In the genomic region with DNA sequence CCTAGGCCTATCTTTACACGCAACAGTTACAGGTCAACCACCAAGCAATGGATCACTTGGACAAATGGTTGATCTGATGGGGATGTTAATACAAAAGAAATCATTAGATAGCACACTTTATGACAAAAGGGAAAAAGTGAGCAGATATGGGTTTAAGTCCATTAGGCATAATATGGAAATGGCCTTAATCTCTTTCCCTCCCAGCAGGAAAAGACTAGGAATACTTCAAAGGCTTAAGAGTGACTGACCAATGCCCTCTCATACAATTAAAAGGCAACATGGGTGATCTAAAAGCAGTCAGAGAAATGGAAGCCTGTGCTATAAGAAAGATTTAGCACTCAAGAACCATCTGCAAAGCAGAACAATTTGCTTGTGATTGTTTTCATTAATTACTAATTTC, we compare ENCODE assay signal across 21 cellular contexts. TPM values are rescaled to one million over a fixed set of nuclear protein-coding genes. Genes with fewer than 3 reads are reported as not detected.
DNase-seq lines count a peak whose midpoint lies in the region; ATAC-seq, FAIRE-seq and TF ChIP-seq lines count a peak whose summit lies in the region.
"Had no signal": no experiment of that assay in that cellular context is flagged by ENCODE, and none has a peak within 500 bp of the region (broad histone marks: within the 10 kb centered on the region; RNA-seq: fewer than 3 reads in every experiment).

No MANE protein-coding gene starts in this region.

- no peak overlapping the region for H4K8ac ChIP-seq in trophoblast cell (ENCODE audit: low read depth, low read length)

- no peak for DNase-seq in K562 (ENCODE audit: extremely low read depth in 1 of 4, low spot score in 3 of 4)
- DNase-seq in trophoblast cell: no peak
- no peak for DNase-seq in activated gamma-delta T cell (lab: John Stamatoyannopoulos, UW)
- no peak for DNase-seq in epidermal melanocyte (ENCODE audit: insufficient read length, low spot score)
- DNase-seq: CD4-positive, CD25-positive, alpha-beta regulatory T cell; DMS79 treated with DMSO at 0.1 percent for 48 hours; H7; Karpas-422; MV-4-11; NCI-H1694; NCI-H2081; NCI-H446; NCI-H526; OCI-M1 had no signal

- peak overlapping the region; percentile 81 for H3K4ac ChIP-seq in trophoblast cell (ENCODE audit: low read depth, low read length)

- no peak for TF ChIP-seq RAD21 in K562 (CRISPR knock-in tag; conservative IDR thresholded peaks at IDR 0.05 in 1 of 2, IDR thresholded peaks at IDR 0.05 in 1 of 2)

- H4K20me1 ChIP-seq in K562 (replicated peaks; ENCODE audit: control insufficient read depth, insufficient read depth, low read length): no peaks in the 10 kb centered on the region

- H2AFZ ChIP-seq in K562 (ENCODE audit: low read depth, low read length) (no peak overlapping the region), trophoblast cell (ENCODE audit: insufficient read depth, low read length, poor library complexity) (no peak overlapping the region)

- ATAC-seq in K562 (no peak), HG02623 (IDR thresholded peaks at IDR 0.05; ENCODE audit: unreplicated experiment) (no peak), GM19035 (IDR thresholded peaks at IDR 0.05; ENCODE audit: unreplicated experiment) (no peak)

- no peaks in the 10 kb centered on the region for H3K9me3 ChIP-seq in HUES6 (ENCODE audit: control insufficient read depth, insufficient read depth, low read depth, low read length)
- H3K9me3 ChIP-seq in K562 (replicated peaks; ENCODE audit: control insufficient read depth, insufficient read depth, low read depth, low read length): no peaks in the 10 kb centered on the region
- no peaks in the 10 kb centered on the region for H3K9me3 ChIP-seq in mesodermal cell (ENCODE audit: control insufficient read depth, low read length)
- no peaks in the 10 kb centered on the region for H3K9me3 ChIP-seq in trophoblast cell (ENCODE audit: insufficient read depth, low read depth, low read length)

- H3K79me2 ChIP-seq in K562 (ENCODE audit: control insufficient read depth, insufficient read depth, low read length) (no peaks in the 10 kb centered on the region), trophoblast cell (ENCODE audit: control insufficient read depth, insufficient read depth, low read length, poor library complexity) (peaks cover 20% of the 10 kb centered on the region)

- TF ChIP-seq EP300 in K562 (IDR thresholded peaks at IDR 0.05; ENCODE audit: low read length): no peak

- no peaks in the 10 kb centered on the region; the same call in 1 of the 2 replicates for H3K36me3 ChIP-seq in HUES6 (ENCODE audit: control insufficient read depth, insufficient read depth, low read length)
- H3K36me3 ChIP-seq in K562 (ENCODE audit: control insufficient read depth, insufficient read depth, low read length): no peaks in the 10 kb centered on the region
- peaks cover 40% of the 10 kb centered on the region for H3K36me3 ChIP-seq in mesodermal cell (ENCODE audit: control insufficient read depth, insufficient read depth, low read length)
- peaks cover 0 to 2% of the 10 kb centered on the region in 2 experiments for H3K36me3 ChIP-seq in trophoblast cell (ENCODE audit: control insufficient read depth in 1 of 2, insufficient read depth in 2 of 2, low read length in 2 of 2)

- in situ Hi-C loops in K562 (cut with MboI): no loop called here

- no peak overlapping the region for H3K4me2 ChIP-seq in K562 (ENCODE audit: insufficient read depth, low read length)
- peak overlapping the region; percentile 34 for H3K4me2 ChIP-seq in trophoblast cell (ENCODE audit: low read length)

- FAIRE-seq in K562 (lab: Jason Lieb, UNC): no peak
- FAIRE-seq: HTR-8/SVneo, RCC 7860 had no signal

- peak overlapping the region; percentile 71 for H2BK5ac ChIP-seq in trophoblast cell (ENCODE audit: low read depth, low read length, poor library complexity)

- no peak overlapping the region for H3K18ac ChIP-seq in trophoblast cell (ENCODE audit: low read length)

- H3K27me3 ChIP-seq in HUES6 (ENCODE audit: control insufficient read depth, insufficient read depth, low read length) (peaks cover 98% of the 10 kb centered on the region), K562 (ENCODE audit: control insufficient read depth in 2 of 2, insufficient read depth in 2 of 2, low read length in 2 of 2) (peaks cover 29 to 36% of the 10 kb centered on the region in 2 experiments), trophoblast cell (ENCODE audit: insufficient read depth, low read length) (no peaks in the 10 kb centered on the region)

- peak overlapping the region; percentile 72; the same call in 1 of the 2 replicates for H3K4me3 ChIP-seq in HUES6 (ENCODE audit: low read depth, low read length)
- no peak overlapping the region for H3K4me3 ChIP-seq in K562
- peak overlapping the region; percentile 89 for H3K4me3 ChIP-seq in mesodermal cell (ENCODE audit: extremely low read depth, insufficient read depth, low read length, poor library complexity, severe bottlenecking)
- no peak overlapping the region for H3K4me3 ChIP-seq in trophoblast cell (ENCODE audit: low read depth, low read length)

- H3K27ac ChIP-seq in HUES6 (ENCODE audit: low read depth, low read length): no peak overlapping the region
- no peak overlapping the region for H3K27ac ChIP-seq in K562 (ENCODE audit: extremely low read depth, low read depth, low read length)
- peak overlapping the region; percentile 94 for H3K27ac ChIP-seq in mesodermal cell (ENCODE audit: low read depth, low read length, severe bottlenecking)
- peak overlapping the region; percentile 70 for H3K27ac ChIP-seq in trophoblast cell (ENCODE audit: low read depth, low read length)

- no peak overlapping the region for H2AK5ac ChIP-seq in trophoblast cell (ENCODE audit: low read length)

- H3K9ac ChIP-seq in HUES6 (ENCODE audit: low read length): peak overlapping the region; percentile 10
- H3K9ac ChIP-seq in K562 (ENCODE audit: insufficient read depth in 1 of 2, low read depth in 2 of 2, low read length in 2 of 2): no peak overlapping the region
- peak overlapping the region; percentile 2 for H3K9ac ChIP-seq in trophoblast cell (ENCODE audit: low read length)

- no TSS peak for BruUV-seq in K562 (replicated peaks; lab: Mats Ljungman, UMichigan)

- POLR2A ChIA-PET in K562 (lab: Yijun Ruan, JAX): no interaction called here

- H4K91ac ChIP-seq in trophoblast cell (ENCODE audit: low read depth, low read length): no peak overlapping the region

- WGBS in K562 (ENCODE audit: insufficient coverage, low coverage, missing lambda C conversion rate): 0% methylated on average over 1 of the region's 1 CpG
- no CpG with 5 or more reads among the region's 1 CpG for WGBS in mesodermal cell (ENCODE audit: insufficient coverage in 2 of 2), 2 experiments
- WGBS in trophoblast cell (ENCODE audit: extremely low coverage, insufficient coverage, insufficient read length): no CpG with 5 or more reads among the region's 1 CpG

- H4K12ac ChIP-seq in trophoblast cell (ENCODE audit: low read depth, low read length): no peak overlapping the region

- no peaks in the 10 kb centered on the region for H3K9me1 ChIP-seq in K562 (ENCODE audit: control insufficient read depth, insufficient read depth, low read length)

- H2BK120ac ChIP-seq in trophoblast cell (ENCODE audit: insufficient read depth, low read length, poor library complexity): no peak overlapping the region

- TF ChIP-seq POLR2A in K562 (conservative IDR thresholded peaks at IDR 0.05): no peak

- no peak for TF ChIP-seq CTCF in K562 (IDR thresholded peaks at IDR 0.05 in 2 of 3, conservative IDR thresholded peaks at IDR 0.05 in 1 of 3; ENCODE audit: insufficient read depth in 2 of 3, low read depth in 1 of 3, low read length in 3 of 3)

- no peak overlapping the region for H3K14ac ChIP-seq in trophoblast cell (ENCODE audit: low read length)

- CTCF ChIA-PET in K562 (lab: Yijun Ruan, JAX; ENCODE audit: low intra/inter-chr PET ratio): no interaction called here

- intact Hi-C loops in K562 (cut with micrococcal nuclease): no loop called here

- H3K23ac ChIP-seq in trophoblast cell (ENCODE audit: low read length): no peak overlapping the region

- peaks cover 44% of the 10 kb centered on the region for H3K4me1 ChIP-seq in HUES6 (ENCODE audit: control insufficient read depth, insufficient read depth, low read length)
- H3K4me1 ChIP-seq in K562 (replicated peaks in 1 of 2; ENCODE audit: control insufficient read depth in 2 of 2, insufficient read depth in 2 of 2, low read length in 2 of 2): peaks cover 4 to 13% of the 10 kb centered on the region in 2 experiments; a peak in 4 of 5 replicates
- H3K4me1 ChIP-seq in mesodermal cell (ENCODE audit: control insufficient read depth, insufficient read depth, low read length, poor library complexity, severe bottlenecking): peaks cover 42% of the 10 kb centered on the region
- H3K4me1 ChIP-seq in trophoblast cell (ENCODE audit: control insufficient read depth in 1 of 2, insufficient read depth in 2 of 2, low read length in 2 of 2): peaks cover 3 to 5% of the 10 kb centered on the region in 2 experiments

- peak overlapping the region; percentile 39 for H2BK12ac ChIP-seq in trophoblast cell (ENCODE audit: low read length)

- peaks cover 32% of the 10 kb centered on the region for H3K79me1 ChIP-seq in trophoblast cell (ENCODE audit: low read length)

TF ChIP-seq in K562, 482 proteins besides CTCF, POLR2A, EP300 and RAD21:
- TF ChIP-seq ZFP36 (IDR thresholded peaks at IDR 0.05; ENCODE audit: low read depth, low read length, partially characterized antibody) (peak; percentile 6), RNF2 (IDR thresholded peaks at IDR 0.05) (0 out of 2 replicates have a peak, but pooled peaks have one; percentile 25), SRSF1 (IDR thresholded peaks at IDR 0.05; ENCODE audit: low read depth, low read length) (no peak)
TF ChIP-seq in K562: peak in this region for 2.

RNA-seq across cellular contexts. Expression of a gene that starts 3.3 kb away (rescaled TPM):
- total RNA-seq in K562 (2011; cell fraction: chromatin; rRNA removed; ENCODE audit: low replicate concordance): 0.09 and 0.19 TPM in 2 replicates
- total RNA-seq in K562 (2011; cell fraction: nucleolus; rRNA removed): under 0.01 and 0.13 TPM in 2 replicates
- 0.08 and 0.51 TPM in 2 replicates for total RNA-seq in K562 (2011; cell fraction: nucleoplasm; rRNA removed)
- total RNA-seq in K562 (2014; rRNA removed) (0.05 and 0.08 TPM in 2 replicates), K562 (2014; rRNA removed; fragmentation: Illumina TruSeq; extraction: Trizol) (0.03 and 0.07 TPM in 2 replicates), K562 (2015; rRNA removed; fragmentation: Illumina TruSeq; extraction: Trizol) (under 0.01 TPM in 2 replicates), K562 (2021) (0.09 and 0.18 TPM in 2 replicates)
- polyA plus RNA-seq in K562 (2011; rRNA removed) (0.09 and 0.14 TPM in 2 replicates), K562 (2014; fragmentation: Illumina TruSeq; extraction: Trizol) (0.03 and 0.07 TPM in 2 replicates), K562 (2014; fragmentation: Nextera tagmentation; extraction: Ambion mirVana) (under 1 TPM in 1 of 2 experiments, not detected in 1; 0.03 TPM), K562 (2014; rRNA removed) (0.01 TPM in 2 replicates)
- 0.03 and 0.04 TPM in 2 replicates for polyA plus RNA-seq in K562 (2011; cell fraction: cytosol; rRNA removed)
- 0.07 and 0.10 TPM in 2 replicates for polyA plus RNA-seq in K562 (2011; cell fraction: nucleus; rRNA removed)
- polyA plus RNA-seq in K562 (2012): 0.01 and 0.06 TPM in 2 replicates
- polyA minus RNA-seq in K562 (2011; rRNA and poly(A)+ RNA removed): 0.11 and 0.12 TPM in 2 replicates
- polyA minus RNA-seq in K562 (2011; cell fraction: cytosol; rRNA and poly(A)+ RNA removed): not detected in 2 replicates
- polyA minus RNA-seq in K562 (2011; cell fraction: nucleus; rRNA and poly(A)+ RNA removed): under 0.01 TPM in 1 of 2 replicates, not detected in the other
- polyA plus RNA-seq in mesodermal cell (2013, experiment 1 of 2): 196 TPM
- 171 TPM for polyA plus RNA-seq in mesodermal cell (2013, experiment 2 of 2)
- 78.9 and 95.7 TPM in 2 replicates for polyA plus RNA-seq in trophoblast cell (2013)
- total RNA-seq: CD4-positive, CD25-positive, alpha-beta regulatory T cell had no signal
- polyA plus RNA-seq: CD4-positive, CD25-positive, alpha-beta regulatory T cell; IgD-negative memory B cell had no signal

Comparison
In these comparisons a context has a peak if more than half of its experiments do, and no peak if none do; other contexts are left out.
1. H3K27ac ChIP-seq: peak in mesodermal cell (single experiment) and trophoblast cell (single experiment); none in HUES6 (single experiment) and K562 (single experiment).
2. H3K4me3 ChIP-seq: peak in HUES6 (single experiment) and mesodermal cell (single experiment); none in K562 (single experiment) and trophoblast cell (single experiment).
3. H3K9ac ChIP-seq: peak in HUES6 (single experiment) and trophoblast cell (single experiment); none in K562 (0 of 2).